In genomic region chr5:44664711-44665100, GRCh38 we compare ENCODE assay signal across 19 cellular contexts.
"Had no signal": no experiment of that assay in that cellular context is flagged by ENCODE, and none has a peak within 500 bp of the region (broad histone marks: within the 10 kb centered on the region; RNA-seq: fewer than 3 reads in every experiment).

No MANE protein-coding gene starts in this region.

- H3K27me3 Mint-ChIP-seq: memory B cell; naive thymus-derived CD8-positive, alpha-beta T cell had no signal

- H3K4me1 Mint-ChIP-seq: memory B cell; naive thymus-derived CD8-positive, alpha-beta T cell had no signal

- H3K4me1 ChIP-seq: esophagus muscularis mucosa, heart right ventricle, testis, transverse colon had no signal

- H3K27ac Mint-ChIP-seq: memory B cell; naive thymus-derived CD8-positive, alpha-beta T cell had no signal

- H3K36me3 Mint-ChIP-seq: memory B cell had no signal

- H3K9me3 Mint-ChIP-seq: neural crest cell had no signal

- DNase-seq: activated CD4-positive, alpha-beta T cell treated with anti-CD3 and anti-CD28 coated beads for 4 hours; activated CD4-positive, alpha-beta T cell treated with anti-CD3 and anti-CD28 coated beads, Interleukin-2, amount 50 U/mL, for 48 hours; activated CD8-positive, alpha-beta memory T cell treated with anti-CD3 and anti-CD28 coated beads for 24 hours; activated effector memory CD4-positive, alpha-beta T cell treated with Interleukin-2 at 50 U/mL for 16 hours; activated naive CD4-positive, alpha-beta T cell treated with anti-CD3 and anti-CD28 coated beads, Interleukin-2, amount 50 U/mL, for 16 hours; amniotic stem cell; central memory CD4-positive, alpha-beta T cell; foreskin melanocyte; heart right ventricle; naive thymus-derived CD8-positive, alpha-beta T cell; occipital lobe; stimulated activated CD4-positive, alpha-beta T cell treated with anti-CD3 and anti-CD28 coated beads, Interleukin-12 subunit alpha, Interleukin-12 subunit beta, amount 100 ng/mL, for 4 hours; stimulated activated CD4-positive, alpha-beta T cell treated with anti-CD3 and anti-CD28 coated beads, Interleukin-4, amount 100 ng/mL, for 1 hour; stimulated activated naive CD8-positive, alpha-beta T cell treated with anti-CD3 and anti-CD28 coated beads, Interleukin-15, Interleukin-2, amounts not matched to agents 100 U/mL and 50 U/mL, for 24 hours; testis; transverse colon had no signal

- H3K4me3 Mint-ChIP-seq: memory B cell; naive thymus-derived CD8-positive, alpha-beta T cell; neural crest cell had no signal

- H3K27ac ChIP-seq: esophagus muscularis mucosa, heart right ventricle, testis, transverse colon had no signal

- H3K9me3 ChIP-seq: esophagus muscularis mucosa, testis, transverse colon had no signal

- H3K27me3 ChIP-seq: esophagus muscularis mucosa, heart right ventricle, testis, transverse colon had no signal

- H3K36me3 ChIP-seq: esophagus muscularis mucosa, heart right ventricle, transverse colon had no signal

- H3K4me3 ChIP-seq: esophagus muscularis mucosa, heart right ventricle, testis, transverse colon had no signal
